1 cellular context compared by ENCODE assay signal in the genomic region with DNA sequence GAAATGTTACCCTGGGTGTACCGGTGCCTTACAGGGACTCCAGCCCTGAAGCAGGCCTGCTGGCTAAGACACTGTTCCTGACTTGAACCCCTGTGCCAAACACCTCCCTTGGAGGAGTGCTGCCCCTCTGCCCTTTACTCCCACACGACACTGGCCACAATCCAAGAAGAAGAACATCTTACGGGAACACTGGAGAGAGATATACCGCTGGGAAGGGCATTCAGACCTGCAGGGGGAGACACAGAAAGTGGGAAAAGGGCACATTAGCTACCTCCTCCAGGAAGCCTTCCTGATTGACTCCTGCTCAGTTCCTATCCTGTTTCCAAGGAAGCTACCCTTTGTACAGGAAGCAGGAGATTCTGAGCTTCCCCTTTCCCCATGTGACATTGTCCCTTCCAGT.
TF ChIP-seq lines count a peak whose summit lies in the region.

No MANE protein-coding gene starts in this region.

TF ChIP-seq in K562, 482 proteins besides CTCF, POLR2A, EP300 and RAD21:
- TF ChIP-seq, protein P1, sequence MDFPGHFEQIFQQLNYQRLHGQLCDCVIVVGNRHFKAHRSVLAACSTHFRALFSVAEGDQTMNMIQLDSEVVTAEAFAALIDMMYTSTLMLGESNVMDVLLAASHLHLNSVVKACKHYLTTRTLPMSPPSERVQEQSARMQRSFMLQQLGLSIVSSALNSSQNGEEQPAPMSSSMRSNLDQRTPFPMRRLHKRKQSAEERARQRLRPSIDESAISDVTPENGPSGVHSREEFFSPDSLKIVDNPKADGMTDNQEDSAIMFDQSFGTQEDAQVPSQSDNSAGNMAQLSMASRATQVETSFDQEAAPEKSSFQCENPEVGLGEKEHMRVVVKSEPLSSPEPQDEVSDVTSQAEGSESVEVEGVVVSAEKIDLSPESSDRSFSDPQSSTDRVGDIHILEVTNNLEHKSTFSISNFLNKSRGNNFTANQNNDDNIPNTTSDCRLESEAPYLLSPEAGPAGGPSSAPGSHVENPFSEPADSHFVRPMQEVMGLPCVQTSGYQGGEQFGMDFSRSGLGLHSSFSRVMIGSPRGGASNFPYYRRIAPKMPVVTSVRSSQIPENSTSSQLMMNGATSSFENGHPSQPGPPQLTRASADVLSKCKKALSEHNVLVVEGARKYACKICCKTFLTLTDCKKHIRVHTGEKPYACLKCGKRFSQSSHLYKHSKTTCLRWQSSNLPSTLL (IDR thresholded peaks at IDR 0.05): no peak
- TF ChIP-seq, protein P2, sequence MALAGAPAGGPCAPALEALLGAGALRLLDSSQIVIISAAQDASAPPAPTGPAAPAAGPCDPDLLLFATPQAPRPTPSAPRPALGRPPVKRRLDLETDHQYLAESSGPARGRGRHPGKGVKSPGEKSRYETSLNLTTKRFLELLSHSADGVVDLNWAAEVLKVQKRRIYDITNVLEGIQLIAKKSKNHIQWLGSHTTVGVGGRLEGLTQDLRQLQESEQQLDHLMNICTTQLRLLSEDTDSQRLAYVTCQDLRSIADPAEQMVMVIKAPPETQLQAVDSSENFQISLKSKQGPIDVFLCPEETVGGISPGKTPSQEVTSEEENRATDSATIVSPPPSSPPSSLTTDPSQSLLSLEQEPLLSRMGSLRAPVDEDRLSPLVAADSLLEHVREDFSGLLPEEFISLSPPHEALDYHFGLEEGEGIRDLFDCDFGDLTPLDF (CRISPR knock-in tag; IDR thresholded peaks at IDR 0.05): no peak
- TF ChIP-seq ZNF79 (CRISPR knock-in tag; IDR thresholded peaks at IDR 0.05; ENCODE audit: low read depth): no peak
- 0 out of 2 replicates have a peak, but pooled peaks have one; percentile 82 for TF ChIP-seq SMARCA5 (IDR thresholded peaks at IDR 0.05)
- TF ChIP-seq RCOR1 (IDR thresholded peaks at IDR 0.05; ENCODE audit: borderline replicate concordance in 1 of 2, low read depth in 2 of 2, low read length in 2 of 2): peak in 1 of 2 experiments; percentile 53; a peak in 1 of 4 replicates
- peak in 1 of 2 experiments; percentile 24; a peak in 1 of 3 replicates for TF ChIP-seq CBX3 (IDR thresholded peaks at IDR 0.05; ENCODE audit: borderline replicate concordance in 1 of 2, low read length in 2 of 2)
- no peak for TF ChIP-seq RB1 (IDR thresholded peaks at IDR 0.05; ENCODE audit: low read depth)
- TF ChIP-seq ETV1 (tag; conservative IDR thresholded peaks at IDR 0.05; ENCODE audit: low read depth): peak; percentile 28; the same call in 1 of the 2 replicates
- TF ChIP-seq BCOR (IDR thresholded peaks at IDR 0.05): peak; percentile 84
- peak; percentile 38 to 52; a peak in 2 of 4 replicates for TF ChIP-seq KDM1A (IDR thresholded peaks at IDR 0.05)
- TF ChIP-seq, protein P3, sequence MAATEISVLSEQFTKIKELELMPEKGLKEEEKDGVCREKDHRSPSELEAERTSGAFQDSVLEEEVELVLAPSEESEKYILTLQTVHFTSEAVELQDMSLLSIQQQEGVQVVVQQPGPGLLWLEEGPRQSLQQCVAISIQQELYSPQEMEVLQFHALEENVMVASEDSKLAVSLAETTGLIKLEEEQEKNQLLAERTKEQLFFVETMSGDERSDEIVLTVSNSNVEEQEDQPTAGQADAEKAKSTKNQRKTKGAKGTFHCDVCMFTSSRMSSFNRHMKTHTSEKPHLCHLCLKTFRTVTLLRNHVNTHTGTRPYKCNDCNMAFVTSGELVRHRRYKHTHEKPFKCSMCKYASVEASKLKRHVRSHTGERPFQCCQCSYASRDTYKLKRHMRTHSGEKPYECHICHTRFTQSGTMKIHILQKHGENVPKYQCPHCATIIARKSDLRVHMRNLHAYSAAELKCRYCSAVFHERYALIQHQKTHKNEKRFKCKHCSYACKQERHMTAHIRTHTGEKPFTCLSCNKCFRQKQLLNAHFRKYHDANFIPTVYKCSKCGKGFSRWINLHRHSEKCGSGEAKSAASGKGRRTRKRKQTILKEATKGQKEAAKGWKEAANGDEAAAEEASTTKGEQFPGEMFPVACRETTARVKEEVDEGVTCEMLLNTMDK (IDR thresholded peaks at IDR 0.05; ENCODE audit: borderline replicate concordance, insufficient read depth, low read depth, low read length, poor library complexity, severe bottlenecking): peak; percentile 51
- peak; percentile 100 for TF ChIP-seq ZFP36 (IDR thresholded peaks at IDR 0.05; ENCODE audit: low read depth, low read length, partially characterized antibody)
- TF ChIP-seq, protein P4, sequence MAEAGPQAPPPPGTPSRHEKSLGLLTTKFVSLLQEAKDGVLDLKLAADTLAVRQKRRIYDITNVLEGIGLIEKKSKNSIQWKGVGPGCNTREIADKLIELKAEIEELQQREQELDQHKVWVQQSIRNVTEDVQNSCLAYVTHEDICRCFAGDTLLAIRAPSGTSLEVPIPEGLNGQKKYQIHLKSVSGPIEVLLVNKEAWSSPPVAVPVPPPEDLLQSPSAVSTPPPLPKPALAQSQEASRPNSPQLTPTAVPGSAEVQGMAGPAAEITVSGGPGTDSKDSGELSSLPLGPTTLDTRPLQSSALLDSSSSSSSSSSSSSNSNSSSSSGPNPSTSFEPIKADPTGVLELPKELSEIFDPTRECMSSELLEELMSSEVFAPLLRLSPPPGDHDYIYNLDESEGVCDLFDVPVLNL (CRISPR knock-in tag; IDR thresholded peaks at IDR 0.05; ENCODE audit: low read depth): no peak
- TF ChIP-seq, protein P5, sequence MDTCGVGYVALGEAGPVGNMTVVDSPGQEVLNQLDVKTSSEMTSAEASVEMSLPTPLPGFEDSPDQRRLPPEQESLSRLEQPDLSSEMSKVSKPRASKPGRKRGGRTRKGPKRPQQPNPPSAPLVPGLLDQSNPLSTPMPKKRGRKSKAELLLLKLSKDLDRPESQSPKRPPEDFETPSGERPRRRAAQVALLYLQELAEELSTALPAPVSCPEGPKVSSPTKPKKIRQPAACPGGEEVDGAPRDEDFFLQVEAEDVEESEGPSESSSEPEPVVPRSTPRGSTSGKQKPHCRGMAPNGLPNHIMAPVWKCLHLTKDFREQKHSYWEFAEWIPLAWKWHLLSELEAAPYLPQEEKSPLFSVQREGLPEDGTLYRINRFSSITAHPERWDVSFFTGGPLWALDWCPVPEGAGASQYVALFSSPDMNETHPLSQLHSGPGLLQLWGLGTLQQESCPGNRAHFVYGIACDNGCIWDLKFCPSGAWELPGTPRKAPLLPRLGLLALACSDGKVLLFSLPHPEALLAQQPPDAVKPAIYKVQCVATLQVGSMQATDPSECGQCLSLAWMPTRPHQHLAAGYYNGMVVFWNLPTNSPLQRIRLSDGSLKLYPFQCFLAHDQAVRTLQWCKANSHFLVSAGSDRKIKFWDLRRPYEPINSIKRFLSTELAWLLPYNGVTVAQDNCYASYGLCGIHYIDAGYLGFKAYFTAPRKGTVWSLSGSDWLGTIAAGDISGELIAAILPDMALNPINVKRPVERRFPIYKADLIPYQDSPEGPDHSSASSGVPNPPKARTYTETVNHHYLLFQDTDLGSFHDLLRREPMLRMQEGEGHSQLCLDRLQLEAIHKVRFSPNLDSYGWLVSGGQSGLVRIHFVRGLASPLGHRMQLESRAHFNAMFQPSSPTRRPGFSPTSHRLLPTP (IDR thresholded peaks at IDR 0.05; ENCODE audit: borderline replicate concordance, extremely low read depth, insufficient read length): peak; percentile 51
- peak; percentile 58 for TF ChIP-seq NFIC (IDR thresholded peaks at IDR 0.05)
- TF ChIP-seq HCFC1 (IDR thresholded peaks at IDR 0.05; ENCODE audit: low read depth, low read length): no peak
- TF ChIP-seq ZNF436 (CRISPR knock-in tag; IDR thresholded peaks at IDR 0.05): peak; percentile 92
- TF ChIP-seq RBM25 (IDR thresholded peaks at IDR 0.05; ENCODE audit: low read depth, low read length, severe bottlenecking): peak; percentile 92
TF ChIP-seq in K562: peak in this region for 12.
